7 cellular contexts compared by ENCODE assay signal in genomic region chr16:2124694-2125444, GRCh38. TPM values are rescaled to one million over a fixed set of nuclear protein-coding genes. Genes with fewer than 3 reads are reported as not detected.
DNase-seq lines count a peak whose midpoint lies in the region; ATAC-seq and TF ChIP-seq lines count a peak whose summit lies in the region.
"Not testable (repeated sequence)": the region's sequence is repeated elsewhere in the genome, so short reads cannot be mapped to it uniquely, and the experiment has no call there.

No MANE protein-coding gene starts in this region.

- peak; percentile 53 to 83 (median 72) for ATAC-seq in heart right ventricle

- not testable (repeated sequence) for H3K9ac ChIP-seq in duodenal mucosa (ENCODE audit: low read depth in 1 of 2, low read length in 2 of 2)

- peak in 1 of 2 donors; percentile 31 for TF ChIP-seq POLR2A in sigmoid colon (IDR thresholded peaks at IDR 0.05)

- TF ChIP-seq CTCF in WI38 (IDR thresholded peaks at IDR 0.05; ENCODE audit: low read depth, low read length); heart right ventricle (IDR thresholded peaks at IDR 0.05); sigmoid colon (IDR thresholded peaks at IDR 0.05): not testable (repeated sequence)

- DNase-seq in ELR (ENCODE audit: low read depth) (peak; percentile 82), NCI-H2081 (lab: John Stamatoyannopoulos, UW) (peak; percentile 52 to 68), heart right ventricle (peak; percentile 78 to 87), midbrain (lab: John Stamatoyannopoulos, UW) (peak; percentile 34), sigmoid colon (peak; percentile 96)

- H3K4me3 ChIP-seq in WI38 (ENCODE audit: low read depth, low read length): peak overlapping the region; percentile 44
- H3K4me3 ChIP-seq in duodenal mucosa (ENCODE audit: low read depth in 1 of 2, low read length in 2 of 2): not testable (repeated sequence)
- peak overlapping the region; percentile 10 to 55 (median 44) for H3K4me3 ChIP-seq in heart right ventricle
- peak overlapping the region; percentile 37 to 47 (median 42) for H3K4me3 ChIP-seq in sigmoid colon

- H3K27ac ChIP-seq in duodenal mucosa (ENCODE audit: low read depth, low read length): peak overlapping the region; percentile 70
- H3K27ac ChIP-seq in heart right ventricle: peak overlapping the region; percentile 92 to 100 (median 98)
- H3K27ac ChIP-seq in sigmoid colon: peak overlapping the region; percentile 84 to 99 (median 96)

- peak in 3 of 4 donors; percentile 64 to 71 (median 66) for TF ChIP-seq EP300 in sigmoid colon (IDR thresholded peaks at IDR 0.05)

- H3K36me3 ChIP-seq in duodenal mucosa (ENCODE audit: control insufficient read depth in 1 of 2, insufficient read depth in 2 of 2, low read length in 2 of 2); heart right ventricle; sigmoid colon: not testable (repeated sequence)

- not testable (repeated sequence) for H3K27me3 ChIP-seq in duodenal mucosa (ENCODE audit: control insufficient read depth in 1 of 2, insufficient read depth in 2 of 2, low read length in 2 of 2); heart right ventricle; sigmoid colon

- H3K4me1 ChIP-seq in duodenal mucosa (ENCODE audit: control insufficient read depth in 1 of 2, insufficient read depth in 2 of 2, low read length in 2 of 2): peaks cover 0 to 15% of the 10 kb centered on the region in 2 donors
- peaks cover 54 to 92% (median 73%) of the 10 kb centered on the region in 9 donors for H3K4me1 ChIP-seq in heart right ventricle
- peaks cover 2 to 89% (median 83%) of the 10 kb centered on the region in 4 donors for H3K4me1 ChIP-seq in sigmoid colon

- intact Hi-C loops in heart right ventricle (cut with DNase I); sigmoid colon (cut with DNase I): not testable (repeated sequence)

- 2 to 4% methylated on average over 36 to 37 of the region's 37 CpGs for WGBS in heart right ventricle, 2 donors
- 42 to 71% methylated on average over 37 of the region's 37 CpGs for WGBS in sigmoid colon, 2 donors

- not testable (repeated sequence) for H3K9me3 ChIP-seq in duodenal mucosa (ENCODE audit: control insufficient read depth in 1 of 2, low read length in 2 of 2); heart right ventricle; sigmoid colon

RNA-seq across cellular contexts. Expression of gene PKD1, which starts 10.8 kb away (rescaled TPM):
- total RNA-seq in heart right ventricle (100 to 1,000 TPM in 6 of 10 donors, 10 to 100 TPM in 4; 79.3 to 122 (median 104) TPM), sigmoid colon (100 to 1,000 TPM in 2 of 4 donors, 10 to 100 TPM in 2; 81.6 to 372 (median 134) TPM)
- polyA plus RNA-seq in heart right ventricle (100 to 1,000 TPM in 1 of 2 donors, 10 to 100 TPM in 1; 76.7 to 114 TPM), sigmoid colon (10 to 100 TPM; 10.6 to 61.4 (median 11.4) TPM)

RNA-seq across cellular contexts. Expression of gene RAB26, which starts 23.6 kb away (rescaled TPM):
- total RNA-seq in heart right ventricle (1 to 10 TPM in 8 of 10 donors, under 1 TPM in 2; 0.74 to 4.3 (median 1.6) TPM), sigmoid colon (1 to 10 TPM in 2 of 4 donors, under 1 TPM in 1, not detected in 1; 0.68 to 3.0 (median 1.8) TPM)
- polyA plus RNA-seq in heart right ventricle (1 to 10 TPM in 1 of 2 donors, under 1 TPM in 1; 0.26 to 6.4 TPM), sigmoid colon (10 to 100 TPM; 13.9 to 18.8 (median 16.2) TPM)

RNA-seq across cellular contexts. Expression of gene TRAF7, which starts 30.7 kb away (rescaled TPM):
- 10 to 100 TPM; 16.9 to 44.9 (median 23.8) TPM for total RNA-seq in heart right ventricle
- 10 to 100 TPM; 14.6 to 28.2 TPM for polyA plus RNA-seq in heart right ventricle
- total RNA-seq in sigmoid colon: 10 to 100 TPM; 30.3 to 46.3 (median 34.9) TPM
- polyA plus RNA-seq in sigmoid colon: 10 to 100 TPM; 45.0 to 65.1 (median 63.6) TPM

Comparison
In these comparisons a context has a peak if more than half of its experiments do, and no peak if none do; other contexts are left out.
1. DNase-seq: peak in every context shown above with its lines; median percentile 96 in sigmoid colon; 82 in heart right ventricle; 82 in ELR; 60 in NCI-H2081; 34 in midbrain.